ENCODE assay signal across 29 cellular contexts in genomic region chr2:180312542-180312941, GRCh38.
"Had no signal": no experiment of that assay in that cellular context is flagged by ENCODE, and none has a peak within 500 bp of the region (broad histone marks: within the 10 kb centered on the region; RNA-seq: fewer than 3 reads in every experiment).

No MANE protein-coding gene starts in this region.

- H3K9me3 Mint-ChIP-seq: stimulated activated naive CD8-positive, alpha-beta T cell treated with anti-CD3 and anti-CD28 coated beads, Interleukin-15, amount 100 ng/mL, for 72 hours; stimulated activated naive CD8-positive, alpha-beta T cell treated with anti-CD3 and anti-CD28 coated beads, Interleukin-15, Interleukin-2, amounts not matched to agents 100 ng/mL and 50 ng/mL, for 24 hours had no signal

- H3K4me1 ChIP-seq: stomach, suprapubic skin, testis, thyroid gland, tibial artery, tibial nerve, transverse colon, upper lobe of left lung, upper lobe of right lung, uterus, vagina had no signal

- H3K4me3 Mint-ChIP-seq: stimulated activated effector memory CD8-positive, alpha-beta T cell treated with anti-CD3 and anti-CD28 coated beads, Interleukin-12 subunit alpha, Interleukin-12 subunit beta, amount 100 ng/mL, for 72 hours; stimulated activated memory B cell treated with anti-CD40 and anti-IgM and Interleukin-4, amounts not matched to agents 10 μg/mL and 1 μg/mL and 100 μg/mL, for 72 hours; stimulated activated naive B cell treated with anti-CD40 and anti-IgM and Interleukin-4, amounts not matched to agents 10 μg/mL and 1 μg/mL and 100 μg/mL, for 72 hours; stimulated activated naive CD8-positive, alpha-beta T cell treated with anti-CD3 and anti-CD28 coated beads, Interleukin-15, amount 100 ng/mL, for 72 hours; stimulated activated naive CD8-positive, alpha-beta T cell treated with anti-CD3 and anti-CD28 coated beads, Interleukin-15, Interleukin-2, amounts not matched to agents 100 ng/mL and 50 ng/mL, for 24 hours; type B pancreatic cell had no signal

- H3K4me3 ChIP-seq: stomach, suprapubic skin, testis, thoracic aorta, thyroid gland, tibial artery, tibial nerve, transverse colon, upper lobe of left lung, upper lobe of right lung, uterus, vagina had no signal

- H3K27me3 ChIP-seq: stomach, suprapubic skin, testis, thyroid gland, tibial artery, tibial nerve, transverse colon, upper lobe of left lung, upper lobe of right lung, uterus, vagina had no signal

- H3K36me3 Mint-ChIP-seq: stimulated activated effector memory CD8-positive, alpha-beta T cell treated with anti-CD3 and anti-CD28 coated beads, Interleukin-12 subunit alpha, Interleukin-12 subunit beta, amount 100 ng/mL, for 72 hours; stimulated activated naive B cell treated with anti-CD40 and anti-IgM and Interleukin-4, amounts not matched to agents 10 μg/mL and 1 μg/mL and 100 μg/mL, for 72 hours; type B pancreatic cell had no signal

- H3K27ac ChIP-seq: stomach, suprapubic skin, testis, thoracic aorta, thyroid gland, tibial artery, tibial nerve, transverse colon, upper lobe of left lung, upper lobe of right lung, uterus, vagina had no signal

- FAIRE-seq: urothelium cell line had no signal

- DNase-seq: stimulated activated CD4-positive, alpha-beta T cell treated with anti-CD3 and anti-CD28 coated beads, Interleukin-2, amount 100 ng/mL, for 48 hours; stimulated activated CD4-positive, alpha-beta T cell treated with anti-CD3 and anti-CD28 coated beads, Interleukin-4, amount 100 ng/mL, for 1 hour; stimulated activated CD4-positive, alpha-beta T cell treated with anti-CD3 and anti-CD28 coated beads, Interleukin-4, amount 100 ng/mL, for 24 hours; stimulated activated CD4-positive, alpha-beta T cell treated with anti-CD3 and anti-CD28 coated beads, Interleukin-4, amount 100 ng/mL, for 4 hours; stimulated activated CD8-positive, alpha-beta memory T cell treated with anti-CD3 and anti-CD28 coated beads, Interleukin-4, amount 100 ng/mL, for 48 hours; stimulated activated naive B cell treated with anti-CD40 and anti-IgM and Interleukin-4, amounts not matched to agents 10 μg/mL and 1 μg/mL and 100 μg/mL, for 72 hours; stimulated activated naive CD4-positive, alpha-beta T cell; stimulated activated naive CD4-positive, alpha-beta T cell treated with Interleukin-2 at 50 U/mL for 16 hours; stimulated activated naive CD8-positive, alpha-beta T cell treated with anti-CD3 and anti-CD28 coated beads, Interleukin-15, amount 100 ng/mL, for 72 hours; stimulated activated naive CD8-positive, alpha-beta T cell treated with anti-CD3 and anti-CD28 coated beads, Interleukin-15, Interleukin-2, amounts not matched to agents 100 U/mL and 50 U/mL, for 24 hours; stomach; substantia nigra; testis; thyroid gland; tibial artery; transverse colon; trophoblast cell; upper lobe of left lung; upper lobe of right lung; uterus had no signal

- H3K36me3 ChIP-seq: stomach, suprapubic skin, thoracic aorta, thyroid gland, tibial artery, tibial nerve, transverse colon, upper lobe of left lung, upper lobe of right lung, uterus, vagina had no signal

- H3K27ac Mint-ChIP-seq: stimulated activated effector memory CD8-positive, alpha-beta T cell treated with anti-CD3 and anti-CD28 coated beads, Interleukin-12 subunit alpha, Interleukin-12 subunit beta, amount 100 ng/mL, for 72 hours; stimulated activated memory B cell treated with anti-CD40 and anti-IgM and Interleukin-4, amounts not matched to agents 10 μg/mL and 1 μg/mL and 100 μg/mL, for 72 hours; stimulated activated naive B cell treated with anti-CD40 and anti-IgM and Interleukin-4, amounts not matched to agents 10 μg/mL and 1 μg/mL and 100 μg/mL, for 72 hours; stimulated activated naive CD8-positive, alpha-beta T cell treated with anti-CD3 and anti-CD28 coated beads, Interleukin-15, amount 100 ng/mL, for 72 hours; stimulated activated naive CD8-positive, alpha-beta T cell treated with anti-CD3 and anti-CD28 coated beads, Interleukin-15, Interleukin-2, amounts not matched to agents 100 ng/mL and 50 ng/mL, for 24 hours; type B pancreatic cell had no signal

- H3K9me3 ChIP-seq: suprapubic skin, testis, thoracic aorta, thyroid gland, tibial artery, transverse colon, upper lobe of left lung, upper lobe of right lung, uterus, vagina had no signal

- H3K4me1 Mint-ChIP-seq: stimulated activated effector memory CD8-positive, alpha-beta T cell treated with anti-CD3 and anti-CD28 coated beads, Interleukin-12 subunit alpha, Interleukin-12 subunit beta, amount 100 ng/mL, for 72 hours; stimulated activated memory B cell treated with anti-CD40 and anti-IgM and Interleukin-4, amounts not matched to agents 10 μg/mL and 1 μg/mL and 100 μg/mL, for 72 hours; stimulated activated naive B cell treated with anti-CD40 and anti-IgM and Interleukin-4, amounts not matched to agents 10 μg/mL and 1 μg/mL and 100 μg/mL, for 72 hours; stimulated activated naive CD8-positive, alpha-beta T cell treated with anti-CD3 and anti-CD28 coated beads, Interleukin-15, amount 100 ng/mL, for 72 hours had no signal

- ATAC-seq: stimulated activated effector memory CD8-positive, alpha-beta T cell treated with anti-CD3 and anti-CD28 coated beads, Interleukin-12 subunit alpha, Interleukin-12 subunit beta, amount 100 ng/mL, for 72 hours; stimulated activated memory B cell treated with anti-CD40 and anti-IgM and Interleukin-4, amounts not matched to agents 10 μg/mL and 1 μg/mL and 100 μg/mL, for 72 hours; stimulated activated naive B cell treated with anti-CD40 and anti-IgM and Interleukin-4, amounts not matched to agents 10 μg/mL and 1 μg/mL and 100 μg/mL, for 72 hours; stimulated activated naive CD8-positive, alpha-beta T cell treated with anti-CD3 and anti-CD28 coated beads, Interleukin-15, amount 100 ng/mL, for 72 hours; stimulated activated naive CD8-positive, alpha-beta T cell treated with anti-CD3 and anti-CD28 coated beads, Interleukin-15, Interleukin-2, amounts not matched to agents 100 U/mL and 50 U/mL, for 24 hours; upper lobe of right lung had no signal

- H3K27me3 Mint-ChIP-seq: stimulated activated memory B cell treated with anti-CD40 and anti-IgM and Interleukin-4, amounts not matched to agents 10 μg/mL and 1 μg/mL and 100 μg/mL, for 72 hours; stimulated activated naive B cell treated with anti-CD40 and anti-IgM and Interleukin-4, amounts not matched to agents 10 μg/mL and 1 μg/mL and 100 μg/mL, for 72 hours; stimulated activated naive CD8-positive, alpha-beta T cell treated with anti-CD3 and anti-CD28 coated beads, Interleukin-15, amount 100 ng/mL, for 72 hours; stimulated activated naive CD8-positive, alpha-beta T cell treated with anti-CD3 and anti-CD28 coated beads, Interleukin-15, Interleukin-2, amounts not matched to agents 100 ng/mL and 50 ng/mL, for 24 hours; type B pancreatic cell had no signal
